ENCODE assay signal across 33 cellular contexts in the genomic region with DNA sequence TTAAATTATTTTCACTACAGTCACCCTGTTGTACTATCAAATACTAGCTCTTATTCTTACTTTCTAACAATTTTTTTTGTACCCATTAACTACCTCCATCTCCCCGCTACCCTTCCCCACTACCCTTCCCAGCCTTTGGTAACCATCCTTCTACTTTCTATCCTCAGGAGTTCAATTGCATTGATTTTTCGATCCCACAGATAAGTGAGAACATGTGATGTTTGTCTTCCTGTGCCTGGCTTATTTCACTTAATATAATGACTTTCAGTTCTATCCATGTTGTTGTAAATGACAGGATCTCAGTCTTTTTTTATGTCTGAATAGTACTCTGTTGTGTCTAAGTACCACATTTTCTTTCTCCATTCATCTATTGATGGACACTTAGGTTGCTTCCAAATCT.
"Had no signal": no experiment of that assay in that cellular context is flagged by ENCODE, and none has a peak within 500 bp of the region (broad histone marks: within the 10 kb centered on the region; RNA-seq: fewer than 3 reads in every experiment).

No MANE protein-coding gene starts in this region.

- H3K36me3 ChIP-seq: adrenal gland, brain microvascular endothelial cell, breast epithelium had no signal

- H3K27me3 ChIP-seq: adrenal gland, body of pancreas, brain microvascular endothelial cell, breast epithelium had no signal

- DNase-seq: activated B cell treated with CpG ODN at 0.5 μM for 24 hours; activated CD4-positive, alpha-beta memory T cell treated with anti-CD3 and anti-CD28 coated beads for 36 hours; activated CD4-positive, alpha-beta T cell treated with anti-CD3 and anti-CD28 coated beads for 4 hours; activated CD4-positive, alpha-beta T cell treated with anti-CD3 and anti-CD28 coated beads, Interleukin-2, amount 10 ng/mL, durations not matched to agents 24 days and 14 days; activated CD4-positive, alpha-beta T cell treated with anti-CD3 and anti-CD28 coated beads, Interleukin-2, amount 50 U/mL, for 1 hour; activated CD4-positive, alpha-beta T cell treated with anti-CD3 and anti-CD28 coated beads, Interleukin-2, amount 50 U/mL, for 4 hours; activated CD4-positive, CD25-positive, alpha-beta regulatory T cell treated with anti-CD3 and anti-CD28 coated beads, Interleukin-2, amount 50 U/mL, for 72 hours; activated CD8-positive, alpha-beta memory T cell treated with anti-CD3 and anti-CD28 coated beads, Interleukin-2, amount 50 U/mL, for 4 hours; activated CD8-positive, alpha-beta T cell treated with anti-CD3 and anti-CD28 coated beads for 36 hours; activated effector memory CD4-positive, alpha-beta T cell treated with anti-CD3 and anti-CD28 coated beads, Interleukin-2, amount 50 U/mL, for 16 hours; activated gamma-delta T cell treated with Interleukin-2 at 50 U/mL for 16 hours; activated naive CD4-positive, alpha-beta T cell; activated naive CD4-positive, alpha-beta T cell treated with anti-CD3 and anti-CD28 coated beads for 36 hours; activated naive CD4-positive, alpha-beta T cell treated with anti-CD3 and anti-CD28 coated beads, Interleukin-2, amount 50 U/mL, for 16 hours; activated naive CD8-positive, alpha-beta T cell treated with anti-CD3 and anti-CD28 coated beads for 36 hours; activated T-cell treated with anti-CD3 and anti-CD28 coated beads for 4 hours; activated T-cell treated with anti-CD3 and anti-CD28 coated beads, Interleukin-2, amount 50 U/mL, for 1 hour; activated T-cell treated with anti-CD3 and anti-CD28 coated beads, Interleukin-2, amount 50 U/mL, for 4 hours; activated T-cell treated with anti-CD3 and anti-CD28 coated beads, Interleukin-2, amount 50 U/mL, for 72 hours; adrenal gland; amniotic stem cell; aorta; body of pancreas; brain microvascular endothelial cell; central memory CD4-positive, alpha-beta T cell; T-helper 2 cell; T-helper 9 cell had no signal

- H3K27ac ChIP-seq: adrenal gland, body of pancreas, brain microvascular endothelial cell, breast epithelium, VCaP had no signal

- H3K4me1 ChIP-seq: adrenal gland, body of pancreas, breast epithelium had no signal

- FAIRE-seq: astrocyte, TTC549 had no signal

- H3K4me3 ChIP-seq: adrenal gland, body of pancreas, breast epithelium had no signal

- H3K9me3 ChIP-seq: adrenal gland, body of pancreas had no signal

- ATAC-seq: activated CD8-positive, alpha-beta T cell treated with anti-CD3 and anti-CD28 coated beads for 36 hours; activated naive CD4-positive, alpha-beta T cell treated with anti-CD3 and anti-CD28 coated beads, Interleukin-2, amount 50 U/mL, for 72 hours; activated T-cell treated with anti-CD3 and anti-CD28 coated beads, Interleukin-2, amount 50 U/mL, for 4 hours; activated T-cell treated with anti-CD3 and anti-CD28 coated beads, Interleukin-2, amount 50 U/mL, for 72 hours; activated T-helper 17 cell treated with anti-CD3 and anti-CD28 coated beads, Interleukin-2, amount 50 U/mL, for 72 hours; body of pancreas had no signal
